ENCODE assay signal across 22 cellular contexts in genomic region chr9:72786948-72787347, GRCh38.
DNase-seq lines count a peak whose midpoint lies in the region; ATAC-seq, FAIRE-seq and TF ChIP-seq lines count a peak whose summit lies in the region.
"Had no signal": no experiment of that assay in that cellular context is flagged by ENCODE, and none has a peak within 500 bp of the region (broad histone marks: within the 10 kb centered on the region; RNA-seq: fewer than 3 reads in every experiment).

No MANE protein-coding gene starts in this region.

- no peaks in the 10 kb centered on the region for H3K4me1 ChIP-seq in K562 (replicated peaks in 1 of 2; ENCODE audit: control insufficient read depth in 2 of 2, insufficient read depth in 2 of 2, low read length in 2 of 2)
- H3K4me1 ChIP-seq in transverse colon: no peaks in the 10 kb centered on the region
- H3K4me1 ChIP-seq: BE2C had no signal

- TF ChIP-seq RAD21 in K562 (CRISPR knock-in tag; conservative IDR thresholded peaks at IDR 0.05 in 1 of 2, IDR thresholded peaks at IDR 0.05 in 1 of 2): no peak

- no TSS peak for BruUV-seq in K562 (replicated peaks; lab: Mats Ljungman, UMichigan)

- no peaks in the 10 kb centered on the region for H3K27me3 ChIP-seq in K562 (ENCODE audit: control insufficient read depth in 2 of 2, insufficient read depth in 2 of 2, low read length in 2 of 2)
- no peaks in the 10 kb centered on the region for H3K27me3 ChIP-seq in transverse colon
- H3K27me3 ChIP-seq: BE2C had no signal

- TF ChIP-seq POLR2A in K562 (conservative IDR thresholded peaks at IDR 0.05): no peak
- no peak for TF ChIP-seq POLR2A in transverse colon (IDR thresholded peaks at IDR 0.05)

- no peaks in the 10 kb centered on the region for H3K79me2 ChIP-seq in K562 (ENCODE audit: control insufficient read depth, insufficient read depth, low read length)

- in situ Hi-C loops in K562 (cut with MboI) (no loop called here), transverse colon (cut with MboI; ENCODE audit: low pct_ligation_motif_present in 1 of 4, low pct_unique_long_range_greater_than_20kb in 1 of 4, low sequenced_read_pairs in 3 of 4) (loop anchor here in 2 of 4 donors (25.0 kb wide), 2 partner anchors 100 to 725 kb away; partner anchors contain the start of gene C9orf57 (in 1 of the 2))

- H3K9ac ChIP-seq in K562 (ENCODE audit: insufficient read depth in 1 of 2, low read depth in 2 of 2, low read length in 2 of 2): no peak overlapping the region

- no peaks in the 10 kb centered on the region for H4K20me1 ChIP-seq in K562 (replicated peaks; ENCODE audit: control insufficient read depth, insufficient read depth, low read length)

- ATAC-seq in K562 (no peak), GM21717 (IDR thresholded peaks at IDR 0.05; ENCODE audit: unreplicated experiment) (no peak), HG03280 (IDR thresholded peaks at IDR 0.05; ENCODE audit: unreplicated experiment) (no peak), GM18520 (IDR thresholded peaks at IDR 0.05; ENCODE audit: unreplicated experiment) (no peak)
- ATAC-seq: GM12878, HepG2 had no signal

- DNase-seq in M059J (ENCODE audit: low read depth): peak; percentile 38
- no peak for DNase-seq in RCC 7860 (ENCODE audit: low spot score)
- no peak for DNase-seq in K562 (ENCODE audit: extremely low read depth in 1 of 4, low spot score in 3 of 4)
- DNase-seq in transverse colon: no peak
- DNase-seq: ACHN; BE2C; C1 segment of cervical spinal cord; CD4-positive, CD25-positive, alpha-beta regulatory T cell; CD8-positive, alpha-beta memory T cell; COR-L47; DMS 273 treated with DMSO at 0.1 percent for 48 hours; DMS53; DND-41; EL; GOT3; H7 had no signal

- H3K27ac ChIP-seq in K562 (ENCODE audit: extremely low read depth, low read depth, low read length): no peak overlapping the region
- H3K27ac ChIP-seq in transverse colon: no peak overlapping the region

- no peaks in the 10 kb centered on the region for H3K9me3 ChIP-seq in K562 (replicated peaks; ENCODE audit: control insufficient read depth, insufficient read depth, low read depth, low read length)
- H3K9me3 ChIP-seq in transverse colon: no peaks in the 10 kb centered on the region
- H3K9me3 ChIP-seq: BE2C had no signal

- TF ChIP-seq EP300 in K562 (IDR thresholded peaks at IDR 0.05; ENCODE audit: low read length): no peak
- no peak for TF ChIP-seq EP300 in transverse colon (IDR thresholded peaks at IDR 0.05; ENCODE audit: low read depth)

- no peak overlapping the region for H3K4me2 ChIP-seq in K562 (ENCODE audit: insufficient read depth, low read length)

- POLR2A ChIA-PET in K562 (lab: Yijun Ruan, JAX): interaction anchor here (1.0 kb wide), 1 partner anchor 425 kb away, joined by 3 read pairs; no protein-coding TSS in a partner anchor

- intact Hi-C loops in K562 (cut with micrococcal nuclease): no loop called here
- intact Hi-C loops in transverse colon (cut with DNase I; ENCODE audit: low total_unique reads): no loop called here

- CTCF ChIA-PET in K562 (lab: Yijun Ruan, JAX; ENCODE audit: low intra/inter-chr PET ratio): no interaction called here

- no peaks in the 10 kb centered on the region for H3K9me1 ChIP-seq in K562 (ENCODE audit: control insufficient read depth, insufficient read depth, low read length)

- TF ChIP-seq CTCF in K562 (IDR thresholded peaks at IDR 0.05 in 2 of 3, conservative IDR thresholded peaks at IDR 0.05 in 1 of 3; ENCODE audit: insufficient read depth in 2 of 3, low read depth in 1 of 3, low read length in 3 of 3): no peak
- no peak for TF ChIP-seq CTCF in transverse colon (IDR thresholded peaks at IDR 0.05)

- H3K4me3 ChIP-seq in K562 (no peak overlapping the region), transverse colon (no peak overlapping the region)
- H3K4me3 ChIP-seq: GM12878 had no signal

- H2AFZ ChIP-seq in K562 (ENCODE audit: low read depth, low read length): no peak overlapping the region

- FAIRE-seq in RCC 7860 (lab: Jason Lieb, UNC) (peak; percentile 45), K562 (lab: Jason Lieb, UNC) (no peak)
- FAIRE-seq: GM12878, GM19239, HepG2 had no signal

- H3K36me3 ChIP-seq in K562 (ENCODE audit: control insufficient read depth, insufficient read depth, low read length): no peaks in the 10 kb centered on the region
- no peaks in the 10 kb centered on the region for H3K36me3 ChIP-seq in transverse colon
- H3K36me3 ChIP-seq: BE2C had no signal

TF ChIP-seq in K562, 482 proteins besides CTCF, POLR2A, EP300 and RAD21:
- TF ChIP-seq NFIC (IDR thresholded peaks at IDR 0.05) (peak; percentile 28; the same call in 1 of the 2 replicates), RCOR1 (IDR thresholded peaks at IDR 0.05; ENCODE audit: borderline replicate concordance in 1 of 2, low read depth in 2 of 2, low read length in 2 of 2) (peak in 1 of 2 experiments; percentile 71; a peak in 2 of 4 replicates), DNMT1 (IDR thresholded peaks at IDR 0.05) (no peak), KDM1A (IDR thresholded peaks at IDR 0.05) (peak; percentile 36 to 56; a peak in 2 of 4 replicates), NR2C2 (CRISPR knock-in tag; IDR thresholded peaks at IDR 0.05) (no peak), NR2C2 (tag; IDR thresholded peaks at IDR 0.05) (no peak)
